Comparison of ENCODE assay signal across 1 cellular context in genomic region chr11:23112390-23112789, GRCh38.
TF ChIP-seq lines count a peak whose summit lies in the region.

No MANE protein-coding gene starts in this region.

TF ChIP-seq in WTC11, 78 proteins besides CTCF, POLR2A, EP300 and RAD21 (continued from another document):
- TF ChIP-seq, protein P1, sequence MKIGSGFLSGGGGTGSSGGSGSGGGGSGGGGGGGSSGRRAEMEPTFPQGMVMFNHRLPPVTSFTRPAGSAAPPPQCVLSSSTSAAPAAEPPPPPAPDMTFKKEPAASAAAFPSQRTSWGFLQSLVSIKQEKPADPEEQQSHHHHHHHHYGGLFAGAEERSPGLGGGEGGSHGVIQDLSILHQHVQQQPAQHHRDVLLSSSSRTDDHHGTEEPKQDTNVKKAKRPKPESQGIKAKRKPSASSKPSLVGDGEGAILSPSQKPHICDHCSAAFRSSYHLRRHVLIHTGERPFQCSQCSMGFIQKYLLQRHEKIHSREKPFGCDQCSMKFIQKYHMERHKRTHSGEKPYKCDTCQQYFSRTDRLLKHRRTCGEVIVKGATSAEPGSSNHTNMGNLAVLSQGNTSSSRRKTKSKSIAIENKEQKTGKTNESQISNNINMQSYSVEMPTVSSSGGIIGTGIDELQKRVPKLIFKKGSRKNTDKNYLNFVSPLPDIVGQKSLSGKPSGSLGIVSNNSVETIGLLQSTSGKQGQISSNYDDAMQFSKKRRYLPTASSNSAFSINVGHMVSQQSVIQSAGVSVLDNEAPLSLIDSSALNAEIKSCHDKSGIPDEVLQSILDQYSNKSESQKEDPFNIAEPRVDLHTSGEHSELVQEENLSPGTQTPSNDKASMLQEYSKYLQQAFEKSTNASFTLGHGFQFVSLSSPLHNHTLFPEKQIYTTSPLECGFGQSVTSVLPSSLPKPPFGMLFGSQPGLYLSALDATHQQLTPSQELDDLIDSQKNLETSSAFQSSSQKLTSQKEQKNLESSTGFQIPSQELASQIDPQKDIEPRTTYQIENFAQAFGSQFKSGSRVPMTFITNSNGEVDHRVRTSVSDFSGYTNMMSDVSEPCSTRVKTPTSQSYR (CRISPR knock-in tag; IDR thresholded peaks at IDR 0.05), result no peak
